Comparison of ENCODE assay signal across 26 cellular contexts in genomic region chr13:47862841-47863240, GRCh38.
"Had no signal": no experiment of that assay in that cellular context is flagged by ENCODE, and none has a peak within 500 bp of the region (broad histone marks: within the 10 kb centered on the region; RNA-seq: fewer than 3 reads in every experiment).

No MANE protein-coding gene starts in this region.

- H3K36me3 ChIP-seq: colonic mucosa, esophagus muscularis mucosa, esophagus squamous epithelium, gastrocnemius medialis, gastroesophageal sphincter, heart left ventricle, heart right ventricle had no signal

- H2AFZ ChIP-seq: hepatocyte had no signal

- H3K27me3 ChIP-seq: colonic mucosa, dorsolateral prefrontal cortex, esophagus muscularis mucosa, esophagus squamous epithelium, gastrocnemius medialis, gastroesophageal sphincter, heart left ventricle, heart right ventricle, hepatocyte had no signal

- H3K4me3 ChIP-seq: colonic mucosa, coronary artery, dorsolateral prefrontal cortex, esophagus muscularis mucosa, esophagus squamous epithelium, gastrocnemius medialis, gastroesophageal sphincter, heart left ventricle, heart right ventricle, hepatocyte had no signal

- DNase-seq: colonic mucosa; cortex of kidney; dermis blood vessel endothelial cell; dorsolateral prefrontal cortex; effector CD4-positive, alpha-beta T cell; effector CD8-positive, alpha-beta T cell; effector memory CD4-positive, alpha-beta T cell; effector memory CD8-positive, alpha-beta T cell; endodermal cell; erythroblast; esophagus squamous epithelium; foreskin fibroblast; foreskin keratinocyte; foreskin melanocyte; gastrocnemius medialis; glutamatergic neuron; head of caudate nucleus; heart left ventricle; heart right ventricle had no signal

- H3K27ac ChIP-seq: colonic mucosa, coronary artery, dorsolateral prefrontal cortex, epithelial cell of prostate, esophagus muscularis mucosa, esophagus squamous epithelium, foreskin keratinocyte, gastrocnemius medialis, gastroesophageal sphincter, heart left ventricle, heart right ventricle, hepatocyte had no signal

- H3K4me1 ChIP-seq: colonic mucosa, esophagus muscularis mucosa, esophagus squamous epithelium, foreskin keratinocyte, gastrocnemius medialis, gastroesophageal sphincter, heart left ventricle, heart right ventricle had no signal

- H3K9me3 Mint-ChIP-seq: dendritic cell treated with granulocyte-macrophage colony-stimulating factor and Interleukin-4, amounts not matched to agents 40 ng/mL and 50 ng/mL, for 4 days; effector memory CD8-positive, alpha-beta T cell; endodermal cell had no signal

- H3K9me3 ChIP-seq: colonic mucosa, esophagus muscularis mucosa, esophagus squamous epithelium, gastrocnemius medialis, gastroesophageal sphincter had no signal

- H3K4me2 ChIP-seq: hepatocyte had no signal

- H3K79me2 ChIP-seq: hepatocyte had no signal

- ATAC-seq: effector memory CD8-positive, alpha-beta T cell; esophagus mucosa; foreskin keratinocyte; gastrocnemius medialis; gastroesophageal sphincter; heart left ventricle; heart right ventricle had no signal

- H3K4me1 Mint-ChIP-seq: endodermal cell had no signal

- H3K27ac Mint-ChIP-seq: dendritic cell treated with granulocyte-macrophage colony-stimulating factor and Interleukin-4, amounts not matched to agents 40 ng/mL and 50 ng/mL, for 4 days; effector memory CD8-positive, alpha-beta T cell; endodermal cell had no signal

- H3K4me3 Mint-ChIP-seq: dendritic cell treated with granulocyte-macrophage colony-stimulating factor and Interleukin-4, amounts not matched to agents 40 ng/mL and 50 ng/mL, for 4 days; effector memory CD8-positive, alpha-beta T cell; endodermal cell had no signal
